ENCODE assay signal across 23 cellular contexts in genomic region chr12:126482238-126482889, GRCh38.
A peak's percentile ranks its signal among the peaks of the same experiment; 100 is the strongest.
DNase-seq lines count a peak whose midpoint lies in the region; ATAC-seq and TF ChIP-seq lines count a peak whose summit lies in the region.
"Had no signal": no experiment of that assay in that cellular context is flagged by ENCODE, and none has a peak within 500 bp of the region (broad histone marks: within the 10 kb centered on the region; RNA-seq: fewer than 3 reads in every experiment).

No MANE protein-coding gene starts in this region.

- H3K14ac ChIP-seq in mesenchymal stem cell (ENCODE audit: low read length in 2 of 2), result no peak overlapping the region

- no peak for TF ChIP-seq CTCF in Calu3 (IDR thresholded peaks at IDR 0.05; ENCODE audit: unreplicated experiment)

- H3K18ac ChIP-seq in mesenchymal stem cell (ENCODE audit: low read depth in 1 of 2, low read length in 2 of 2), result no peak overlapping the region

- no peak overlapping the region for H2BK120ac ChIP-seq in mesenchymal stem cell (ENCODE audit: low read depth, low read length)

- BruUV-seq in Calu3 (replicated peaks; lab: Mats Ljungman, UMichigan), result no TSS peak

- H2BK15ac ChIP-seq in mesenchymal stem cell (ENCODE audit: low read depth, poor library complexity, severe bottlenecking), result no peak overlapping the region

- H3K4me3 Mint-ChIP-seq in Calu3 (ENCODE audit: low read depth, unreplicated experiment), result peak overlapping the region; percentile 13
- no peak overlapping the region for H3K4me3 Mint-ChIP-seq in activated CD4-positive, alpha-beta T cell treated with anti-CD3 and anti-CD28 coated beads, Interleukin-2, amount 10 ng/mL, durations not matched to agents 24 days and 14 days
- H3K4me3 Mint-ChIP-seq: CD4-positive, alpha-beta T cell; GM23338 had no signal

- DNase-seq in Calu3 (no peak), SK-N-MC (ENCODE audit: low read depth, low spot score) (peak; percentile 76), mesenchymal stem cell (no peak), SK-N-DZ (ENCODE audit: low spot score) (no peak)
- no peak for DNase-seq in activated CD4-positive, alpha-beta T cell treated with anti-CD3 and anti-CD28 coated beads, Interleukin-2, amount 10 ng/mL, durations not matched to agents 24 days and 14 days
- DNase-seq: CD4-positive, alpha-beta T cell; COR-L47; DMS 273 treated with DMSO at 0.1 percent for 48 hours; DMS79 treated with DMSO at 0.1 percent for 48 hours; HCEC 1CT; Karpas-422; NCI-H187; NCI-H2107; NCI-H446 treated with DMSO at 0.1 percent for 48 hours; NCI-H526 treated with DMSO at 0.1 percent for 48 hours; OCI-M1; RPMI8226 had no signal

- peaks cover 4% of the 10 kb centered on the region for H3K36me3 Mint-ChIP-seq in Calu3 (ENCODE audit: insufficient read depth, unreplicated experiment)
- no peaks in the 10 kb centered on the region for H3K36me3 Mint-ChIP-seq in activated CD4-positive, alpha-beta T cell treated with anti-CD3 and anti-CD28 coated beads, Interleukin-2, amount 10 ng/mL, durations not matched to agents 24 days and 14 days (ENCODE audit: low read depth)

- H3K27me3 Mint-ChIP-seq in Calu3 (ENCODE audit: unreplicated experiment), result no peaks in the 10 kb centered on the region
- H3K27me3 Mint-ChIP-seq in activated CD4-positive, alpha-beta T cell treated with anti-CD3 and anti-CD28 coated beads, Interleukin-2, amount 10 ng/mL, durations not matched to agents 24 days and 14 days, result no peaks in the 10 kb centered on the region
- H3K27me3 Mint-ChIP-seq: CD4-positive, alpha-beta T cell had no signal

- H4K91ac ChIP-seq in mesenchymal stem cell (ENCODE audit: low read length), result no peak overlapping the region

- H3K9ac ChIP-seq in SK-N-MC (ENCODE audit: insufficient read length) (no peak overlapping the region), mesenchymal stem cell (ENCODE audit: low read length) (peak overlapping the region; percentile 33), skeletal muscle satellite cell (ENCODE audit: low read depth, low read length) (peak overlapping the region; percentile 10)

- CTCF ChIA-PET in Calu3 (lab: Charles Lee), result no interaction called here

- no peak for ATAC-seq in GM19463 (IDR thresholded peaks at IDR 0.05; ENCODE audit: unreplicated experiment)
- ATAC-seq in GM19395 (IDR thresholded peaks at IDR 0.05; ENCODE audit: unreplicated experiment), result no peak
- ATAC-seq: A549, GM12878, GM23338 had no signal

- H3K27me3 ChIP-seq in mesenchymal stem cell (ENCODE audit: control insufficient read depth in 1 of 2, insufficient read depth in 1 of 2, low read length in 2 of 2) (no peaks in the 10 kb centered on the region), skeletal muscle satellite cell (ENCODE audit: control insufficient read depth, insufficient read depth, low read length) (no peaks in the 10 kb centered on the region)

- no peak overlapping the region for H3K23ac ChIP-seq in mesenchymal stem cell (ENCODE audit: low read length in 2 of 2)

- H3K4me1 Mint-ChIP-seq in Calu3 (ENCODE audit: low read depth, unreplicated experiment), result peaks cover 18% of the 10 kb centered on the region
- H3K4me1 Mint-ChIP-seq in activated CD4-positive, alpha-beta T cell treated with anti-CD3 and anti-CD28 coated beads, Interleukin-2, amount 10 ng/mL, durations not matched to agents 24 days and 14 days, result peaks cover 2% of the 10 kb centered on the region
- H3K4me1 Mint-ChIP-seq: GM23338 had no signal

- no peak overlapping the region for H3K4ac ChIP-seq in mesenchymal stem cell (ENCODE audit: low read depth in 1 of 2, low read length in 2 of 2)

- H3K79me1 ChIP-seq in mesenchymal stem cell (replicated peaks; ENCODE audit: low read length, poor library complexity, severe bottlenecking), result no peaks in the 10 kb centered on the region

- no peak overlapping the region for H2BK5ac ChIP-seq in mesenchymal stem cell (ENCODE audit: low read depth, low read length, poor library complexity, severe bottlenecking)

- H3K9me3 Mint-ChIP-seq in Calu3 (ENCODE audit: low read depth, unreplicated experiment), result peaks cover 5% of the 10 kb centered on the region
- peaks cover 18% of the 10 kb centered on the region for H3K9me3 Mint-ChIP-seq in activated CD4-positive, alpha-beta T cell treated with anti-CD3 and anti-CD28 coated beads, Interleukin-2, amount 10 ng/mL, durations not matched to agents 24 days and 14 days

- H2AK5ac ChIP-seq in mesenchymal stem cell (ENCODE audit: low read length, severe bottlenecking), result no peak overlapping the region

- H3K9me3 ChIP-seq in SK-N-MC (ENCODE audit: low read depth, low read length) (no peaks in the 10 kb centered on the region), mesenchymal stem cell (ENCODE audit: control insufficient read depth, low read length) (no peaks in the 10 kb centered on the region), skeletal muscle satellite cell (replicated peaks; ENCODE audit: low read length) (no peaks in the 10 kb centered on the region)
- H3K9me3 ChIP-seq: A549 had no signal

- no peak overlapping the region for H2AFZ ChIP-seq in mesenchymal stem cell (ENCODE audit: low read depth, low read length)
- H2AFZ ChIP-seq: GM23338 had no signal

- H3K27ac Mint-ChIP-seq in Calu3 (ENCODE audit: unreplicated experiment), result peak overlapping the region; percentile 42
- H3K27ac Mint-ChIP-seq in activated CD4-positive, alpha-beta T cell treated with anti-CD3 and anti-CD28 coated beads, Interleukin-2, amount 10 ng/mL, durations not matched to agents 24 days and 14 days, result no peak overlapping the region
- H3K27ac Mint-ChIP-seq: CD4-positive, alpha-beta T cell; GM23338 had no signal

- no peak overlapping the region for H2BK12ac ChIP-seq in mesenchymal stem cell (ENCODE audit: low read length in 2 of 2)

- H4K8ac ChIP-seq in mesenchymal stem cell (ENCODE audit: low read length), result no peak overlapping the region

- H3K4me3 ChIP-seq in SK-N-MC (no peak overlapping the region), mesenchymal stem cell (ENCODE audit: insufficient read depth in 1 of 2, low read depth in 1 of 2, low read length in 2 of 2) (no peak overlapping the region), skeletal muscle satellite cell (ENCODE audit: low read length) (no peak overlapping the region)
- H3K4me3 ChIP-seq: A549, GM12878, GM23338 had no signal

- 70% methylated on average over 2 of the region's 2 CpGs for WGBS in mesenchymal stem cell

- no peaks in the 10 kb centered on the region for H3K4me1 ChIP-seq in mesenchymal stem cell (ENCODE audit: control insufficient read depth, insufficient read depth, low read depth, low read length)
- peaks cover 26% of the 10 kb centered on the region for H3K4me1 ChIP-seq in skeletal muscle satellite cell (ENCODE audit: control insufficient read depth, insufficient read depth, low read length)
- H3K4me1 ChIP-seq: A549 had no signal

- intact Hi-C loops in Calu3 (cut with micrococcal nuclease; ENCODE audit: unreplicated experiment), result no loop called here
- intact Hi-C loops in activated CD4-positive, alpha-beta T cell treated with anti-CD3 and anti-CD28 coated beads, Interleukin-2, amount 10 ng/mL, durations not matched to agents 24 days and 14 days (cut with micrococcal nuclease), result no loop called here

- H3K36me3 ChIP-seq in SK-N-MC (ENCODE audit: insufficient read depth, low read length) (no peaks in the 10 kb centered on the region), mesenchymal stem cell (ENCODE audit: control insufficient read depth in 1 of 2, insufficient read depth in 2 of 2, low read depth in 1 of 2, low read length in 2 of 2) (no peaks in the 10 kb centered on the region), skeletal muscle satellite cell (ENCODE audit: insufficient read depth, low read length) (no peaks in the 10 kb centered on the region)

- H3K4me2 ChIP-seq in mesenchymal stem cell (ENCODE audit: low read length, poor library complexity, severe bottlenecking) (no peak overlapping the region), skeletal muscle satellite cell (ENCODE audit: low read length) (peak overlapping the region; percentile 68)
- H3K4me2 ChIP-seq: A549, GM23338 had no signal

- H3K27ac ChIP-seq in SK-N-MC, result peak overlapping the region; percentile 91
- H3K27ac ChIP-seq in mesenchymal stem cell (ENCODE audit: low read length, poor library complexity, severe bottlenecking), result no peak overlapping the region
- H3K27ac ChIP-seq: A549 had no signal
